ENCODE assay signal across 27 cellular contexts in the genomic region with DNA sequence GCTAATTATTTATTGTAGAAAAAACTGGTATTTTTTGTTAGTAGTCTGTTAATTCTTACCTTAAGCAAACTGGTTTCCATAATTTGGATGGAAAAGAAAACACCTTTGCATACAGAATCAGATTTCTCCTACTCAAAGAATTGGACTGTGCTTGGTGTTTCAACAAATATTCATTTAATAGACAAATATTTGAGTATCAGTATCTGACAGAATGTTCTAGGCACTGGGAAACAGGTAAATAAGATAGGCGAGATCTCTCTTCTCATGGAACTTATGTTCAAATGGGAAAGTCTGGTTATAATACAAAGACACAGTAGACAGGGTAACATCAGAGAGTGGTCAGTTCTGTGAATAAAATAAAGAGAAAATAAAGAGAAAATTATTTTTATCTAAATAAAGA.
"Had no signal": no experiment of that assay in that cellular context is flagged by ENCODE, and none has a peak within 500 bp of the region (broad histone marks: within the 10 kb centered on the region; RNA-seq: fewer than 3 reads in every experiment).

No MANE protein-coding gene starts in this region.

- H3K4me3 ChIP-seq: colonic mucosa, esophagus squamous epithelium, heart right ventricle, lung, right atrium auricular region, sigmoid colon, thoracic aorta, tibial nerve, upper lobe of left lung had no signal

- H3K36me3 ChIP-seq: colonic mucosa, esophagus squamous epithelium, heart right ventricle, neutrophil, right atrium auricular region, sigmoid colon, thoracic aorta, tibial nerve, upper lobe of left lung had no signal

- H3K27me3 ChIP-seq: colonic mucosa, esophagus squamous epithelium, heart right ventricle, neutrophil, right atrium auricular region, sigmoid colon, tibial nerve, upper lobe of left lung had no signal

- FAIRE-seq: endometrium, islet of Langerhans, urothelium cell line had no signal

- ATAC-seq: effector memory CD8-positive, alpha-beta T cell; heart right ventricle; left colon; left ventricle myocardium superior; natural killer cell; stimulated activated effector memory CD8-positive, alpha-beta T cell treated with anti-CD3 and anti-CD28 coated beads, Interleukin-12 subunit alpha, Interleukin-12 subunit beta, amount 100 ng/mL, for 72 hours had no signal

- H3K4me1 ChIP-seq: colonic mucosa, parathyroid adenoma had no signal

- H3K27ac ChIP-seq: colonic mucosa, esophagus squamous epithelium, heart right ventricle, neutrophil, parathyroid adenoma, right atrium auricular region, sigmoid colon, thoracic aorta, tibial nerve, upper lobe of left lung had no signal

- H3K9me3 ChIP-seq: colonic mucosa, esophagus squamous epithelium, neutrophil, right atrium auricular region, sigmoid colon, thoracic aorta, tibial nerve, upper lobe of left lung had no signal

- DNase-seq: colonic mucosa; effector memory CD8-positive, alpha-beta T cell; erythroblast; esophagus squamous epithelium; foreskin melanocyte; glutamatergic neuron; heart right ventricle; hippocampal formation; left colon; left ventricle myocardium superior; natural killer cell; sigmoid colon; stimulated activated CD4-positive, alpha-beta T cell treated with anti-CD3 and anti-CD28 coated beads, Interleukin-2, amount 100 ng/mL, for 24 hours; stimulated activated CD4-positive, alpha-beta T cell treated with anti-CD3 and anti-CD28 coated beads, Interleukin-4, amount 100 ng/mL, for 24 hours; stimulated activated naive CD4-positive, alpha-beta T cell treated with Interleukin-2 at 50 U/mL for 16 hours; substantia nigra; upper lobe of left lung had no signal
